Comparison of ENCODE assay signal across 1 cellular context in genomic region chr2:204260162-204260877, GRCh38.
TF ChIP-seq lines count a peak whose summit lies in the region.

No MANE protein-coding gene starts in this region.

TF ChIP-seq in HepG2, 621 proteins besides CTCF, POLR2A, EP300 and RAD21 (continued from another document and continues in another):
- no peak for TF ChIP-seq MAZ (IDR thresholded peaks at IDR 0.05; ENCODE audit: borderline replicate concordance, low read depth, low read length)
- no peak for TF ChIP-seq MAZ (CRISPR knock-in tag; IDR thresholded peaks at IDR 0.05; ENCODE audit: low read depth)
- no peak for TF ChIP-seq ZNF362 (CRISPR knock-in tag; IDR thresholded peaks at IDR 0.05; ENCODE audit: borderline replicate concordance)
- no peak for TF ChIP-seq ZNF7 (CRISPR knock-in tag; IDR thresholded peaks at IDR 0.05)
- no peak for TF ChIP-seq MXD1 (CRISPR knock-in tag; IDR thresholded peaks at IDR 0.05)
- no peak for TF ChIP-seq GRHL1 (CRISPR knock-in tag; conservative IDR thresholded peaks at IDR 0.05)
- TF ChIP-seq NFE2 (CRISPR knock-in tag; IDR thresholded peaks at IDR 0.05): no peak
- TF ChIP-seq ZBTB14 (CRISPR knock-in tag; IDR thresholded peaks at IDR 0.05): no peak
- TF ChIP-seq ZHX1 (CRISPR knock-in tag; IDR thresholded peaks at IDR 0.05; ENCODE audit: low read depth): no peak
- no peak for TF ChIP-seq SKIL (CRISPR knock-in tag; IDR thresholded peaks at IDR 0.05; ENCODE audit: borderline replicate concordance)
- TF ChIP-seq ZNF510 (CRISPR knock-in tag; IDR thresholded peaks at IDR 0.05; ENCODE audit: low read depth): no peak
- TF ChIP-seq ZBTB25 (CRISPR knock-in tag; IDR thresholded peaks at IDR 0.05): no peak
- 0 out of 2 replicates have a peak, but pooled peaks have one; percentile 18 for TF ChIP-seq MED1 (CRISPR knock-in tag; IDR thresholded peaks at IDR 0.05)
- no peak for TF ChIP-seq SRSF1 (optimal IDR thresholded peaks at IDR 0.05; ENCODE audit: low read depth, low read length)
- no peak for TF ChIP-seq ZNF556 (CRISPR knock-in tag; IDR thresholded peaks at IDR 0.05; ENCODE audit: borderline replicate concordance)
- no peak for TF ChIP-seq POLR2AphosphoS2 (IDR thresholded peaks at IDR 0.05; ENCODE audit: low read depth, low read length)
- no peak for TF ChIP-seq JARID2 (CRISPR knock-in tag; IDR thresholded peaks at IDR 0.05; ENCODE audit: insufficient replicate concordance)
- TF ChIP-seq XRCC5 (optimal IDR thresholded peaks at IDR 0.05; ENCODE audit: low read length): peak; percentile 38
- no peak for TF ChIP-seq NKX3-1 (CRISPR knock-in tag; IDR thresholded peaks at IDR 0.05)
- no peak for TF ChIP-seq SALL1 (CRISPR knock-in tag; IDR thresholded peaks at IDR 0.05)
- TF ChIP-seq HINFP (CRISPR knock-in tag; IDR thresholded peaks at IDR 0.05; ENCODE audit: low read depth): no peak
- no peak; the same call in 1 of the 2 replicates for TF ChIP-seq ISL2 (CRISPR knock-in tag; IDR thresholded peaks at IDR 0.05)
- no peak for TF ChIP-seq ARNTL (CRISPR knock-in tag; IDR thresholded peaks at IDR 0.05)
- no peak for TF ChIP-seq HNRNPLL (IDR thresholded peaks at IDR 0.05; ENCODE audit: low read depth, low read length, poor library complexity, severe bottlenecking)
- TF ChIP-seq ZNF557 (CRISPR knock-in tag; IDR thresholded peaks at IDR 0.05): no peak
- no peak for TF ChIP-seq MTF2 (CRISPR knock-in tag; IDR thresholded peaks at IDR 0.05; ENCODE audit: borderline replicate concordance)
- TF ChIP-seq RARG (CRISPR knock-in tag; IDR thresholded peaks at IDR 0.05; ENCODE audit: low read depth): no peak
- TF ChIP-seq ZNF670 (CRISPR knock-in tag; IDR thresholded peaks at IDR 0.05; ENCODE audit: borderline replicate concordance): no peak
- TF ChIP-seq ZBTB7A (CRISPR knock-in tag; IDR thresholded peaks at IDR 0.05): no peak
- no peak for TF ChIP-seq RBFOX2 (IDR thresholded peaks at IDR 0.05; ENCODE audit: low read depth, low read length)
- TF ChIP-seq ZNF614 (CRISPR knock-in tag; IDR thresholded peaks at IDR 0.05; ENCODE audit: borderline replicate concordance): 0 out of 2 replicates have a peak, but pooled peaks have one; percentile 35
- TF ChIP-seq ARID2 (CRISPR knock-in tag; IDR thresholded peaks at IDR 0.05; ENCODE audit: borderline replicate concordance): no peak
- no peak for TF ChIP-seq SRSF9 (IDR thresholded peaks at IDR 0.05; ENCODE audit: borderline replicate concordance, insufficient read depth, low read depth, low read length, poor library complexity, severe bottlenecking)
- no peak for TF ChIP-seq JUND (CRISPR knock-in tag; IDR thresholded peaks at IDR 0.05)
- no peak for TF ChIP-seq MTF1 (CRISPR knock-in tag; IDR thresholded peaks at IDR 0.05)
- TF ChIP-seq ZBTB49 (CRISPR knock-in tag; IDR thresholded peaks at IDR 0.05; ENCODE audit: borderline replicate concordance): no peak
- 0 out of 2 replicates have a peak, but pooled peaks have one; percentile 17 for TF ChIP-seq ZNF143 (CRISPR knock-in tag; IDR thresholded peaks at IDR 0.05)
- TF ChIP-seq ELF1 (CRISPR knock-in tag; IDR thresholded peaks at IDR 0.05): no peak
- peak; percentile 81 for TF ChIP-seq STAG1 (CRISPR knock-in tag; IDR thresholded peaks at IDR 0.05)
- TF ChIP-seq RXRB (CRISPR knock-in tag; IDR thresholded peaks at IDR 0.05; ENCODE audit: borderline replicate concordance): no peak
- TF ChIP-seq ZNF512 (CRISPR knock-in tag; IDR thresholded peaks at IDR 0.05): no peak
- TF ChIP-seq ZBED4 (CRISPR knock-in tag; IDR thresholded peaks at IDR 0.05; ENCODE audit: borderline replicate concordance): no peak
- no peak for TF ChIP-seq ZNF326 (CRISPR knock-in tag; IDR thresholded peaks at IDR 0.05; ENCODE audit: borderline replicate concordance)
